In the genomic region with DNA sequence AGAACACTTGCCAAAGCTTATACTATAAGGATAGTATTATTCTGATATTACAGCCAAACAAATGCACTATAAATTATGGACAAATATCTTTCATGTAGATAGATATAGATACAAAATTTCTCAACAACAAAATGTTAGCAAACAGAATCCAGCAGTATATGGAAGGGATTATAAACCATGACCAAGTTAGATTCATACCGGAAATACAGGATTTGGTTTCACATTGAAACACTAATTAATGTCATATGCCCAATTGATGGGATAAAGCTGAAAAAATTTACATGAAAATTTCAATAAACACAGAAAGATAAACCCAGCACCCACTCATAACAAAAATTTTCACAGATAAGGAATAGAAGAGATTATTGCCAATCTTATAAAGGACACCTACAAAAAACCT, we compare ENCODE assay signal across 14 cellular contexts.
A peak's percentile ranks its signal among the peaks of the same experiment; 100 is the strongest.
DNase-seq lines count a peak whose midpoint lies in the region; ATAC-seq and TF ChIP-seq lines count a peak whose summit lies in the region.
"Had no signal": no experiment of that assay in that cellular context is flagged by ENCODE, and none has a peak within 500 bp of the region (broad histone marks: within the 10 kb centered on the region; RNA-seq: fewer than 3 reads in every experiment).

No MANE protein-coding gene starts in this region.

- no peak overlapping the region for H3K4me3 ChIP-seq in HFF-Myc (replicated peaks; ENCODE audit: low read depth, low read length)

- TF ChIP-seq CTCF in HFF-Myc (IDR thresholded peaks at IDR 0.05; ENCODE audit: low read depth, low read length, missing control alignments) (no peak), nephron (IDR thresholded peaks at IDR 0.05; ENCODE audit: unreplicated experiment in 3 of 3) (no peak)

- H3K9me3 Mint-ChIP-seq in nephron, result peaks cover 10% of the 10 kb centered on the region
- peaks cover 7% of the 10 kb centered on the region for H3K9me3 Mint-ChIP-seq in T-helper 2 cell treated with Interferon-gamma antibody and Interleukin-4, amounts not matched to agents 5 μg/mL and 100 μg/mL, for 36 hours

- DNase-seq in EH (ENCODE audit: low read depth) (peak; percentile 31), HFF-Myc (ENCODE audit: extremely low read depth, low read depth) (peak; percentile 29), dedifferentiated amniotic fluid mesenchymal stem cell (ENCODE audit: extremely low spot score) (peak; percentile 22), SK-N-DZ (ENCODE audit: low spot score) (no peak)
- DNase-seq in T-helper 2 cell treated with Interferon-gamma antibody and Interleukin-4, amounts not matched to agents 5 μg/mL and 100 μg/mL, for 36 hours (ENCODE audit: low spot score), result no peak
- DNase-seq: BE2C; CD4-positive, alpha-beta memory T cell; DMS79; GF-D8; IMR-90; KBM-7 had no signal

- H3K27ac Mint-ChIP-seq in nephron, result peak overlapping the region; percentile 3 to 56 (median 31)
- H3K27ac Mint-ChIP-seq in T-helper 2 cell treated with Interferon-gamma antibody and Interleukin-4, amounts not matched to agents 5 μg/mL and 100 μg/mL, for 36 hours, result no peak overlapping the region

- H3K36me3 Mint-ChIP-seq in nephron (ENCODE audit: low read depth), result no peaks in the 10 kb centered on the region
- H3K36me3 Mint-ChIP-seq in T-helper 2 cell treated with Interferon-gamma antibody and Interleukin-4, amounts not matched to agents 5 μg/mL and 100 μg/mL, for 36 hours (ENCODE audit: low read depth), result no peaks in the 10 kb centered on the region
- H3K36me3 Mint-ChIP-seq: CD4-positive, alpha-beta memory T cell had no signal

- no peak overlapping the region for H3K4me3 Mint-ChIP-seq in nephron
- no peak overlapping the region for H3K4me3 Mint-ChIP-seq in T-helper 2 cell treated with Interferon-gamma antibody and Interleukin-4, amounts not matched to agents 5 μg/mL and 100 μg/mL, for 36 hours
- H3K4me3 Mint-ChIP-seq: CD4-positive, alpha-beta memory T cell had no signal

- H3K27me3 Mint-ChIP-seq in nephron (ENCODE audit: low read depth), result no peaks in the 10 kb centered on the region
- no peaks in the 10 kb centered on the region for H3K27me3 Mint-ChIP-seq in T-helper 2 cell treated with Interferon-gamma antibody and Interleukin-4, amounts not matched to agents 5 μg/mL and 100 μg/mL, for 36 hours (ENCODE audit: low read depth)
- H3K27me3 Mint-ChIP-seq: CD4-positive, alpha-beta memory T cell had no signal

- H3K4me1 Mint-ChIP-seq in nephron, result no peaks in the 10 kb centered on the region
- no peaks in the 10 kb centered on the region for H3K4me1 Mint-ChIP-seq in T-helper 2 cell treated with Interferon-gamma antibody and Interleukin-4, amounts not matched to agents 5 μg/mL and 100 μg/mL, for 36 hours (ENCODE audit: low read depth)
- H3K4me1 Mint-ChIP-seq: CD4-positive, alpha-beta memory T cell had no signal

- ATAC-seq in GM21723 (IDR thresholded peaks at IDR 0.05; ENCODE audit: unreplicated experiment), result no peak
- ATAC-seq: HCT116 had no signal

Comparison
In these comparisons a context has a peak if more than half of its experiments do, and no peak if none do; other contexts are left out.
1. DNase-seq: peak in EH (single experiment), HFF-Myc (single experiment) and dedifferentiated amniotic fluid mesenchymal stem cell (single experiment); none in T-helper 2 cell treated with Interferon-gamma antibody and Interleukin-4, amounts not matched to agents 5 μg/mL and 100 μg/mL, for 36 hours (single experiment) and SK-N-DZ (single experiment).